ENCODE assay signal across 13 cellular contexts in the genomic region with DNA sequence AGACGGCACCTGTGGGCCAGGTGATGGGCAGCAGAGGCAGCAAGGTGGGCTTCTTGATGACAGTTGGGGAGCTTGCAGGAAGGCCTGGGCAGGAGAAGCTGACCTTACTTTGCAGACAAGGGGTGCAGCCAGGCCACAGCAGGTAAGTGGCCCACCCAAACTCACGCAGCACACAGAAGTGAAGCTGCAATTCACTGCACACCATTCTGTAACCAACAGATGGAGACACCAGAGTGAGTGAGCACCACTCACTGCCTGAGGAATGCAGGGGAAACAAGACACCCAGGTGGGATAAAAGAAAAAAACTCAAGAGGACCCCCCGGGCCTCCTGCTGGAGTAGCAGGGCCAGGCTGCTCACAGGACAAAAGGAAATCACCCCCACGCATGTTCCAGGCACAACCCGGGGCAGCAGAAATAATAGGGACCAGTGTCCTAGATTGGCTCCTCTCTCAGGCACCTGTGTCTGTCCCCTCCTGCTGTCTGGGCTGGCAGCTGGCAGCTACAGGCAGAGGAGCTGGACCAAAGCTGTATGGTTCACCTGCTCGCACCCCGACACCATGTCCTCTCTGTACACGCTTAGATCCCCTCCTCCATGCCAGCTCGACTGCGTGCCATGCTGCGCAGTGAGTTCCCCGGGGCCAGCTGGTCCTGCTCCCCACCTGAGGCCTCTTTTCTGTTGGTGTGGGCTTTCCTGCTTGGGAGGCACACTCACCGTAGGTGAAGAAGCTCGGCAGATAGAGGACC. TPM values are rescaled to one million over a fixed set of nuclear protein-coding genes. Genes with fewer than 3 reads are reported as not detected.
DNase-seq lines count a peak whose midpoint lies in the region; ATAC-seq and TF ChIP-seq lines count a peak whose summit lies in the region.
"Had no signal": no experiment of that assay in that cellular context is flagged by ENCODE, and none has a peak within 500 bp of the region (broad histone marks: within the 10 kb centered on the region; RNA-seq: fewer than 3 reads in every experiment).

No MANE protein-coding gene starts in this region.

- no peak for ATAC-seq in left cardiac atrium
- no peak for ATAC-seq in HG03139 (IDR thresholded peaks at IDR 0.05; ENCODE audit: unreplicated experiment)
- ATAC-seq in HG03457 (IDR thresholded peaks at IDR 0.05; ENCODE audit: unreplicated experiment), result no peak
- ATAC-seq in stimulated activated naive CD8-positive, alpha-beta T cell treated with anti-CD3 and anti-CD28 coated beads, Interleukin-15, Interleukin-2, amounts not matched to agents 100 U/mL and 50 U/mL, for 24 hours, result no peak
- ATAC-seq: heart left ventricle had no signal

- no peak for TF ChIP-seq CTCF in cardiac muscle cell (IDR thresholded peaks at IDR 0.05; ENCODE audit: low read depth, low read length)
- TF ChIP-seq CTCF in esophagus muscularis mucosa (IDR thresholded peaks at IDR 0.05), result no peak

- H3K4me1 ChIP-seq in cardiac muscle cell (ENCODE audit: low read depth) (peaks cover 44% of the 10 kb centered on the region), esophagus muscularis mucosa (peaks cover 67 to 85% (median 71%) of the 10 kb centered on the region in 4 donors)

- DNase-seq in cardiac muscle cell (ENCODE audit: low read depth in 1 of 2, low spot score in 1 of 2) (no peak), left cardiac atrium (no peak), NCI-H345 treated with DMSO at 0.1 percent for 48 hours (lab: John Stamatoyannopoulos, UW; ENCODE audit: unreplicated experiment) (peak; percentile 83), esophagus muscularis mucosa (ENCODE audit: extremely low spot score) (no peak)
- no peak for DNase-seq in stimulated activated naive CD8-positive, alpha-beta T cell treated with anti-CD3 and anti-CD28 coated beads, Interleukin-15, Interleukin-2, amounts not matched to agents 100 U/mL and 50 U/mL, for 24 hours
- DNase-seq: heart left ventricle, Karpas-422, OCI-M1, stomach had no signal

- TF ChIP-seq POLR2A in esophagus muscularis mucosa (IDR thresholded peaks at IDR 0.05; ENCODE audit: low read depth), result no peak

- no peaks in the 10 kb centered on the region for H3K27me3 ChIP-seq in cardiac muscle cell
- peaks cover 0 to 3% (median 0%) of the 10 kb centered on the region in 4 donors for H3K27me3 ChIP-seq in esophagus muscularis mucosa
- H3K27me3 ChIP-seq: heart left ventricle, stomach had no signal

- WGBS in esophagus muscularis mucosa, result 66% methylated on average over 12 of the region's 14 CpGs

- H3K9me3 ChIP-seq in cardiac muscle cell (ENCODE audit: low read depth) (no peaks in the 10 kb centered on the region), esophagus muscularis mucosa (no peaks in the 10 kb centered on the region)
- H3K9me3 ChIP-seq: heart left ventricle, stomach had no signal

- peaks cover 12% of the 10 kb centered on the region for H3K36me3 ChIP-seq in cardiac muscle cell
- peaks cover 21 to 47% (median 37%) of the 10 kb centered on the region in 4 donors for H3K36me3 ChIP-seq in esophagus muscularis mucosa

- intact Hi-C loops in left cardiac atrium (cut with DNase I), result loop anchor here (5.0 kb wide), 1 partner anchor 94 kb away; a partner anchor contains a TSS
- intact Hi-C loops in esophagus muscularis mucosa (cut with DNase I), result loop anchor here (5.0 kb wide), 2 partner anchors 74 to 94 kb away; a partner anchor contains a TSS

- TF ChIP-seq EP300 in esophagus muscularis mucosa (IDR thresholded peaks at IDR 0.05), result no peak

- H3K27ac ChIP-seq in cardiac muscle cell (peak overlapping the region; percentile 44), esophagus muscularis mucosa (replicated peaks in 1 of 4) (peak overlapping the region in 3 of 4 donors; percentile 1 to 54 (median 23)), temporal lobe (ENCODE audit: low read depth, low read length) (peak overlapping the region; percentile 92)

- H3K4me3 ChIP-seq in cardiac muscle cell, result no peak overlapping the region
- H3K4me3 ChIP-seq in esophagus muscularis mucosa, result no peak overlapping the region
- H3K4me3 ChIP-seq: heart left ventricle, stomach had no signal

RNA-seq across cellular contexts. Expression of a gene that starts 4.9 kb away (rescaled TPM):
- total RNA-seq in cardiac muscle cell (290 and 388 TPM in 2 replicates), left cardiac atrium (100 to 1,000 TPM; 178 to 214 TPM), esophagus muscularis mucosa (100 to 1,000 TPM; 205 to 258 (median 232) TPM), temporal lobe (131 TPM)
- 447 and 533 TPM in 2 replicates for polyA plus RNA-seq in cardiac muscle cell

RNA-seq across cellular contexts. Expression of a gene that starts 24.4 kb away (rescaled TPM):
- total RNA-seq in cardiac muscle cell (not detected in 2 replicates), left cardiac atrium (10 to 100 TPM; 15.1 to 15.5 TPM), esophagus muscularis mucosa (10 to 100 TPM; 13.9 to 23.1 (median 19.3) TPM), temporal lobe (2.2 TPM)
- polyA plus RNA-seq in cardiac muscle cell, result 0.24 and 0.29 TPM in 2 replicates

RNA-seq across cellular contexts. Expression of a gene that starts 26.5 kb away (rescaled TPM):
- total RNA-seq in cardiac muscle cell (0.07 TPM in 1 of 2 replicates, not detected in the other), left cardiac atrium (10 to 100 TPM; 28.2 to 47.0 TPM), esophagus muscularis mucosa (10 to 100 TPM; 44.8 to 64.3 (median 56.9) TPM), temporal lobe (0.25 TPM)
- polyA plus RNA-seq in cardiac muscle cell, result 0.07 and 0.37 TPM in 2 replicates
- total RNA-seq: activated T-helper 2 cell treated with anti-CD3 and anti-CD28 coated beads, Interferon-gamma antibody, Interleukin-2, Interleukin-4, amounts not matched to agents 10 μg/mL and 5 μg/mL and 100 μg/mL, durations not matched to agents 14 hours and 24 hours and 36 hours had no signal

Comparison
In these comparisons a context has a peak if more than half of its experiments do, and no peak if none do; other contexts are left out.
1. RNA of a gene that starts 26.5 kb away (total RNA-seq): 44.8 to 64.3 TPM in esophagus muscularis mucosa and 28.2 to 47.0 TPM in left cardiac atrium; 0.25 TPM in temporal lobe (single experiment) and 0.07 TPM in cardiac muscle cell; every median in the first group is over 10 times any median in the second.
2. H3K27ac ChIP-seq: peak in every context shown above with its lines; median percentile 92 in temporal lobe; 44 in cardiac muscle cell; 23 in esophagus muscularis mucosa.